Comparison of ENCODE assay signal across 31 cellular contexts in the genomic region with DNA sequence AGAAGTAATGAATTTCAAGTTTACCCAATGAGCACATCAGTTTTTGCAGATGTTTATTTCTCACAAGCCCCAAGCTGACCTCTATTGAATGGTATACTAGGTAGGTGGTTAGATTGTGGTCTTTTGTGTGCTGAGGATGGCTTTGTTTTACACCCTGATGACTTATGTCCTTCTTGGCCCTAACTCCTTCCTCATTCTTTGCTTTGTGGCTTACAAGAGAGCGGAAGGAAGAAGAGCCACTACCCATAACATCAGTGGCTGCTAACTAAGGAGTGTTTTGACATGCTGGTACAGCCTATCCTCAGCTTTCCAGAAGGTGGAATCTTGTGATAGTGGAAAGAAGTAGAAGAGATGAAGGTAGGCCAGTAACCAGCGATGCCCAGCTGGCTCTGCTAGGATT.
DNase-seq lines count a peak whose midpoint lies in the region; ATAC-seq and TF ChIP-seq lines count a peak whose summit lies in the region.
"Had no signal": no experiment of that assay in that cellular context is flagged by ENCODE, and none has a peak within 500 bp of the region (broad histone marks: within the 10 kb centered on the region; RNA-seq: fewer than 3 reads in every experiment).

No MANE protein-coding gene starts in this region.

- no peak overlapping the region for H3K4me3 Mint-ChIP-seq in activated T-cell treated with anti-CD3 and anti-CD28 coated beads, Interleukin-2, amount 50 U/mL, for 72 hours
- H3K4me3 Mint-ChIP-seq: activated CD8-positive, alpha-beta T cell treated with anti-CD3 and anti-CD28 coated beads for 36 hours; activated naive CD4-positive, alpha-beta T cell treated with anti-CD3 and anti-CD28 coated beads, Interleukin-2, amount 10 ng/mL, durations not matched to agents 7 days and 5 days; activated T-helper 17 cell treated with anti-CD3 and anti-CD28 coated beads, Interleukin-2, amount 50 U/mL, for 72 hours; brain; CD14-positive monocyte; HFFc6; natural killer cell treated with Interleukin-12 subunit alpha and Interleukin-12 subunit beta and Interleukin-15 and Interleukin-18, amount 100 ng/mL, for 72 hours had no signal

- intact Hi-C loops in mammary epithelial cell (cut with micrococcal nuclease) (no loop called here), breast epithelium (cut with DNase I; ENCODE audit: low total_unique reads) (no loop called here), left cardiac atrium (cut with DNase I) (no loop called here), transverse colon (cut with DNase I; ENCODE audit: low total_unique reads) (no loop called here)

- H3K4me3 ChIP-seq in mammary epithelial cell (replicated peaks in 1 of 3; ENCODE audit: insufficient read depth in 1 of 3, low read depth in 2 of 3, low read length in 3 of 3) (no peak overlapping the region), breast epithelium (no peak overlapping the region), OCI-LY3 (ENCODE audit: low read length) (no peak overlapping the region), epithelial cell of esophagus (ENCODE audit: low read length) (no peak overlapping the region), transverse colon (no peak overlapping the region)
- H3K4me3 ChIP-seq: dorsolateral prefrontal cortex, MG63 had no signal

- H3K4me1 ChIP-seq in mammary epithelial cell (ENCODE audit: insufficient read depth, low read length) (no peaks in the 10 kb centered on the region), breast epithelium (no peaks in the 10 kb centered on the region), OCI-LY3 (ENCODE audit: low read length) (no peaks in the 10 kb centered on the region), transverse colon (no peaks in the 10 kb centered on the region)

- in situ Hi-C loops in mammary epithelial cell (cut with MboI; ENCODE audit: low sequenced_read_pairs in 2 of 2): no loop called here
- in situ Hi-C loops in transverse colon (cut with MboI; ENCODE audit: low pct_ligation_motif_present in 1 of 4, low pct_unique_long_range_greater_than_20kb in 1 of 4, low sequenced_read_pairs in 3 of 4): no loop called here

- no peak overlapping the region for H3K27ac ChIP-seq in mammary epithelial cell (ENCODE audit: insufficient read depth, low read depth, low read length)
- H3K27ac ChIP-seq in breast epithelium: no peak overlapping the region
- H3K27ac ChIP-seq in OCI-LY3 (ENCODE audit: low read length): no peak overlapping the region
- no peak overlapping the region for H3K27ac ChIP-seq in transverse colon
- H3K27ac ChIP-seq: dorsolateral prefrontal cortex had no signal

- H3K4me1 Mint-ChIP-seq in activated T-cell treated with anti-CD3 and anti-CD28 coated beads, Interleukin-2, amount 50 U/mL, for 72 hours (ENCODE audit: low read depth): no peaks in the 10 kb centered on the region
- H3K4me1 Mint-ChIP-seq: activated naive CD4-positive, alpha-beta T cell treated with anti-CD3 and anti-CD28 coated beads, Interleukin-2, amount 10 ng/mL, durations not matched to agents 7 days and 5 days; activated T-helper 17 cell treated with anti-CD3 and anti-CD28 coated beads, Interleukin-2, amount 50 U/mL, for 72 hours; brain had no signal

- no peak overlapping the region for H3K9ac ChIP-seq in mammary epithelial cell (ENCODE audit: insufficient read depth, low read length)
- H3K9ac ChIP-seq in OCI-LY3 (ENCODE audit: low read length): no peak overlapping the region

- H3K27me3 ChIP-seq in mammary epithelial cell (ENCODE audit: insufficient read depth, low read length) (no peaks in the 10 kb centered on the region), breast epithelium (no peaks in the 10 kb centered on the region), OCI-LY3 (ENCODE audit: low read depth, low read length) (no peaks in the 10 kb centered on the region), transverse colon (no peaks in the 10 kb centered on the region)
- H3K27me3 ChIP-seq: dorsolateral prefrontal cortex, MG63 had no signal

- TF ChIP-seq POLR2A in breast epithelium (IDR thresholded peaks at IDR 0.05): no peak
- no peak for TF ChIP-seq POLR2A in transverse colon (IDR thresholded peaks at IDR 0.05)

- dilution Hi-C loops in mammary epithelial cell (cut with HindIII; ENCODE audit: low sequenced_read_pairs): no loop called here

- H3K9me3 Mint-ChIP-seq in activated T-cell treated with anti-CD3 and anti-CD28 coated beads, Interleukin-2, amount 50 U/mL, for 72 hours: no peaks in the 10 kb centered on the region
- H3K9me3 Mint-ChIP-seq: activated CD8-positive, alpha-beta T cell treated with anti-CD3 and anti-CD28 coated beads for 36 hours; activated naive CD4-positive, alpha-beta T cell treated with anti-CD3 and anti-CD28 coated beads, Interleukin-2, amount 10 ng/mL, durations not matched to agents 7 days and 5 days; activated T-helper 17 cell treated with anti-CD3 and anti-CD28 coated beads, Interleukin-2, amount 50 U/mL, for 72 hours; brain; natural killer cell treated with Interleukin-12 subunit alpha and Interleukin-12 subunit beta and Interleukin-15 and Interleukin-18, amount 100 ng/mL, for 72 hours had no signal

- DNase-seq in mammary epithelial cell (no peak), breast epithelium (ENCODE audit: low spot score in 2 of 2) (no peak), epithelial cell of esophagus (ENCODE audit: low read depth) (peak; percentile 48), left cardiac atrium (no peak), transverse colon (no peak)
- no peak for DNase-seq in activated T-cell treated with anti-CD3 and anti-CD28 coated beads, Interleukin-2, amount 50 U/mL, for 72 hours
- DNase-seq: 8988T; activated CD8-positive, alpha-beta memory T cell treated with anti-CD3 and anti-CD28 coated beads, Interleukin-2, amount 50 U/mL, for 48 hours; activated CD8-positive, alpha-beta T cell treated with anti-CD3 and anti-CD28 coated beads for 36 hours; activated naive CD4-positive, alpha-beta T cell treated with anti-CD3 and anti-CD28 coated beads, Interleukin-2, amount 10 ng/mL, durations not matched to agents 7 days and 5 days; DND-41; dorsolateral prefrontal cortex; GOT3; HFFc6; hippocampal formation; left colon; MG63; NCI-H1436 treated with DMSO at 0.1 percent for 48 hours; NCI-H2081 treated with DMSO at 0.1 percent for 48 hours; NCI-H345; NCI-H69; stimulated activated CD4-positive, alpha-beta T cell treated with anti-CD3 and anti-CD28 coated beads, Interleukin-15, amount 100 ng/mL, for 24 hours; stimulated activated CD4-positive, alpha-beta T cell treated with anti-CD3 and anti-CD28 coated beads, Interleukin-4, amount 100 ng/mL, for 4 hours; T-helper 2 cell; trophoblast cell had no signal

- no peak for TF ChIP-seq EP300 in transverse colon (IDR thresholded peaks at IDR 0.05; ENCODE audit: low read depth)

- H3K4me2 ChIP-seq in mammary epithelial cell (ENCODE audit: insufficient read depth, low read depth, low read length) (no peak overlapping the region), OCI-LY3 (ENCODE audit: low read length) (no peak overlapping the region)

- no peaks in the 10 kb centered on the region for H3K79me2 ChIP-seq in mammary epithelial cell (ENCODE audit: insufficient read depth, low read length)
- no peaks in the 10 kb centered on the region for H3K79me2 ChIP-seq in OCI-LY3 (ENCODE audit: low read length)

- H3K27ac Mint-ChIP-seq in activated T-cell treated with anti-CD3 and anti-CD28 coated beads, Interleukin-2, amount 50 U/mL, for 72 hours: no peak overlapping the region
- H3K27ac Mint-ChIP-seq: activated CD8-positive, alpha-beta T cell treated with anti-CD3 and anti-CD28 coated beads for 36 hours; activated naive CD4-positive, alpha-beta T cell treated with anti-CD3 and anti-CD28 coated beads, Interleukin-2, amount 10 ng/mL, durations not matched to agents 7 days and 5 days; activated T-helper 17 cell treated with anti-CD3 and anti-CD28 coated beads, Interleukin-2, amount 50 U/mL, for 72 hours; brain; HFFc6; natural killer cell treated with Interleukin-12 subunit alpha and Interleukin-12 subunit beta and Interleukin-15 and Interleukin-18, amount 100 ng/mL, for 72 hours had no signal

- TF ChIP-seq CTCF in mammary epithelial cell (conservative IDR thresholded peaks at IDR 0.05 in 1 of 2, IDR thresholded peaks at IDR 0.05 in 1 of 2; ENCODE audit: extremely low read depth in 1 of 2, insufficient read depth in 1 of 2, low read depth in 1 of 2, low read length in 2 of 2) (no peak), breast epithelium (IDR thresholded peaks at IDR 0.05) (no peak), OCI-LY3 (IDR thresholded peaks at IDR 0.05; ENCODE audit: low read depth, low read length) (no peak), epithelial cell of esophagus (IDR thresholded peaks at IDR 0.05; ENCODE audit: insufficient read depth, low read depth, low read length, missing control alignments) (no peak), transverse colon (IDR thresholded peaks at IDR 0.05) (no peak)

- peak overlapping the region; percentile 39 for H2AFZ ChIP-seq in mammary epithelial cell (ENCODE audit: low read depth, low read length)
- H2AFZ ChIP-seq in OCI-LY3 (ENCODE audit: low read depth, low read length): 0 out of 2 replicates have a peak overlapping the region, but pooled peaks have one; percentile 62

- no peak for ATAC-seq in activated T-cell treated with anti-CD3 and anti-CD28 coated beads, Interleukin-2, amount 50 U/mL, for 72 hours (replicated peaks in 1 of 2)
- ATAC-seq in left cardiac atrium (no peak), GM21619 (IDR thresholded peaks at IDR 0.05; ENCODE audit: unreplicated experiment) (no peak)
- ATAC-seq: activated CD8-positive, alpha-beta T cell treated with anti-CD3 and anti-CD28 coated beads for 36 hours; activated T-helper 17 cell treated with anti-CD3 and anti-CD28 coated beads, Interleukin-2, amount 50 U/mL, for 72 hours; left colon; natural killer cell treated with Interleukin-12 subunit alpha and Interleukin-12 subunit beta and Interleukin-15 and Interleukin-18, amount 100 ng/mL, for 72 hours had no signal

- CTCF ChIA-PET in mammary epithelial cell (lab: Charles Lee; ENCODE audit: low non-redundant PET): no interaction called here

- H3K9me3 ChIP-seq in mammary epithelial cell (replicated peaks; ENCODE audit: insufficient read depth, low read length) (no peaks in the 10 kb centered on the region), breast epithelium (no peaks in the 10 kb centered on the region), OCI-LY3 (ENCODE audit: insufficient read depth, low read length) (no peaks in the 10 kb centered on the region), transverse colon (no peaks in the 10 kb centered on the region)
- H3K9me3 ChIP-seq: MG63 had no signal

- no peaks in the 10 kb centered on the region for H3K36me3 Mint-ChIP-seq in activated T-cell treated with anti-CD3 and anti-CD28 coated beads, Interleukin-2, amount 50 U/mL, for 72 hours (ENCODE audit: insufficient read depth in 2 of 2)
- H3K36me3 Mint-ChIP-seq: activated naive CD4-positive, alpha-beta T cell treated with anti-CD3 and anti-CD28 coated beads, Interleukin-2, amount 10 ng/mL, durations not matched to agents 7 days and 5 days; brain; CD14-positive monocyte; natural killer cell treated with Interleukin-12 subunit alpha and Interleukin-12 subunit beta and Interleukin-15 and Interleukin-18, amount 100 ng/mL, for 72 hours had no signal

- no TSS peak for BruUV-seq in mammary epithelial cell (replicated peaks; lab: Mats Ljungman, UMichigan)

- H3K36me3 ChIP-seq in mammary epithelial cell (ENCODE audit: insufficient read depth, low read length) (no peaks in the 10 kb centered on the region), breast epithelium (no peaks in the 10 kb centered on the region), OCI-LY3 (replicated peaks; ENCODE audit: low read depth, low read length) (no peaks in the 10 kb centered on the region), transverse colon (no peaks in the 10 kb centered on the region)
- H3K36me3 ChIP-seq: MG63 had no signal

- H4K20me1 ChIP-seq in mammary epithelial cell (ENCODE audit: insufficient read depth, low read length): no peaks in the 10 kb centered on the region
- no peaks in the 10 kb centered on the region for H4K20me1 ChIP-seq in OCI-LY3 (ENCODE audit: insufficient read depth, low read length)

- 68% methylated on average over 2 of the region's 2 CpGs for whole genome bisulfite sequencing in mammary epithelial cell (ENCODE audit: low coverage, missing lambda C conversion rate)
- WGBS in transverse colon (ENCODE audit: low coverage in 1 of 2), 2 donors: 78 to 80% methylated on average over 1 to 2 of the region's 2 CpGs

- no peaks in the 10 kb centered on the region for H3K27me3 Mint-ChIP-seq in activated T-cell treated with anti-CD3 and anti-CD28 coated beads, Interleukin-2, amount 50 U/mL, for 72 hours (ENCODE audit: low read depth)
- H3K27me3 Mint-ChIP-seq: activated CD8-positive, alpha-beta T cell treated with anti-CD3 and anti-CD28 coated beads for 36 hours; activated naive CD4-positive, alpha-beta T cell treated with anti-CD3 and anti-CD28 coated beads, Interleukin-2, amount 10 ng/mL, durations not matched to agents 7 days and 5 days had no signal
